Comparison of ENCODE assay signal across 18 cellular contexts in genomic region chr6:37668251-37668650, GRCh38. TPM values are rescaled to one million over a fixed set of nuclear protein-coding genes. Genes with fewer than 3 reads are reported as not detected.
DNase-seq lines count a peak whose midpoint lies in the region; ATAC-seq, FAIRE-seq and TF ChIP-seq lines count a peak whose summit lies in the region.
"Had no signal": no experiment of that assay in that cellular context is flagged by ENCODE, and none has a peak within 500 bp of the region (broad histone marks: within the 10 kb centered on the region; RNA-seq: fewer than 3 reads in every experiment).

No MANE protein-coding gene starts in this region.

- H3K9me3 Mint-ChIP-seq in CD8-positive, alpha-beta memory T cell = no peaks in the 10 kb centered on the region
- H3K9me3 Mint-ChIP-seq: CD14-positive monocyte had no signal

- BruUV-seq in HepG2 (replicated peaks; lab: Mats Ljungman, UMichigan) = no TSS peak

- TF ChIP-seq EP300 in HepG2 (IDR thresholded peaks at IDR 0.05; ENCODE audit: low read depth in 2 of 2, low read length in 2 of 2) (no peak), HepG2 (CRISPR knock-in tag; IDR thresholded peaks at IDR 0.05; ENCODE audit: borderline replicate concordance) (no peak)

- H3K27ac Mint-ChIP-seq in CD8-positive, alpha-beta memory T cell = peak overlapping the region in 1 of 8 donors; percentile 47
- H3K27ac Mint-ChIP-seq: CD14-positive monocyte had no signal

- CTCF ChIA-PET in HepG2 (lab: Yijun Ruan, JAX; ENCODE audit: low intra/inter-chr PET ratio, low total read pairs) (no interaction called here), RWPE1 (lab: Yijun Ruan, JAX) (interaction anchor here (0.6 kb wide), 1 partner anchor 29 kb away, joined by 3 read pairs; no protein-coding TSS in a partner anchor)
- CTCF ChIA-PET in CD8-positive, alpha-beta memory T cell (lab: Charles Lee) = no interaction called here

- FAIRE-seq in HepG2 (lab: Jason Lieb, UNC) = no peak

- no peaks in the 10 kb centered on the region for H3K79me2 ChIP-seq in HepG2 (ENCODE audit: insufficient read depth, low read length)

- DNase-seq in HepG2 (ENCODE audit: low spot score) (peak; percentile 10), right lobe of liver (no peak), RWPE1 (ENCODE audit: low spot score) (peak; percentile 29), fibroblast of villous mesenchyme (ENCODE audit: low read depth) (peak; percentile 8), putamen (ENCODE audit: low spot score) (no peak), AG08395 (ENCODE audit: low spot score) (no peak)
- DNase-seq in CD8-positive, alpha-beta memory T cell = no peak
- DNase-seq: AML-193, DMS53, H9, NCI-H1417 treated with DMSO at 0.1 percent for 48 hours, NCI-H2029 treated with DMSO at 0.1 percent for 48 hours, NCI-H748 treated with DMSO at 0.1 percent for 48 hours, Right ventricle myocardium superior had no signal

- H3K4me1 ChIP-seq in HepG2 (ENCODE audit: insufficient read depth, low read length) = no peaks in the 10 kb centered on the region
- H3K4me1 ChIP-seq in right lobe of liver = no peaks in the 10 kb centered on the region
- no peaks in the 10 kb centered on the region for H3K4me1 ChIP-seq in CD8-positive, alpha-beta memory T cell (ENCODE audit: insufficient read depth, low read length)

- H3K27me3 ChIP-seq in HepG2 (ENCODE audit: control insufficient read depth in 1 of 2, insufficient read depth in 2 of 2, low read length in 2 of 2) (peaks cover 0 to 13% of the 10 kb centered on the region in 2 experiments; a peak in 3 of 5 replicates), right lobe of liver (no peaks in the 10 kb centered on the region)
- H3K27me3 ChIP-seq in CD8-positive, alpha-beta memory T cell (ENCODE audit: insufficient read depth, low read length, poor library complexity, severe bottlenecking) = no peaks in the 10 kb centered on the region

- intact Hi-C loops in HepG2 (cut with micrococcal nuclease; ENCODE audit: unreplicated experiment) (no loop called here), right lobe of liver (cut with DNase I) (no loop called here)

- H3K4me1 Mint-ChIP-seq in CD8-positive, alpha-beta memory T cell = peaks cover 0 to 3% (median 0%) of the 10 kb centered on the region in 3 donors
- H3K4me1 Mint-ChIP-seq: CD14-positive monocyte had no signal

- TF ChIP-seq RAD21 in HepG2 (CRISPR knock-in tag; IDR thresholded peaks at IDR 0.05) = no peak

- POLR2A ChIA-PET in HepG2 (lab: Yijun Ruan, JAX) = no interaction called here
- POLR2A ChIA-PET in RWPE1 (lab: Yijun Ruan, JAX; ENCODE audit: low non-redundant PET) = no interaction called here
- POLR2A ChIA-PET in CD8-positive, alpha-beta memory T cell (lab: Charles Lee) = no interaction called here

- H3K4me2 ChIP-seq in HepG2 (ENCODE audit: low read depth, low read length) = no peak overlapping the region

- in situ Hi-C loops in HepG2 (cut with HindIII; ENCODE audit: extremely low pct_ligation_motif_present, low pct_unique_long_range_greater_than_20kb) = no loop called here

- ATAC-seq in HepG2 (no peak), right lobe of liver (no peak), GM18517 (IDR thresholded peaks at IDR 0.05; ENCODE audit: unreplicated experiment) (no peak)

- H3K4me3 ChIP-seq in HepG2 (replicated peaks in 1 of 3; ENCODE audit: insufficient read depth in 1 of 3, low read depth in 2 of 3, low read length in 3 of 3) (no peak overlapping the region), right lobe of liver (no peak overlapping the region), fibroblast of villous mesenchyme (ENCODE audit: low read depth, low read length) (no peak overlapping the region)
- H3K4me3 ChIP-seq in CD8-positive, alpha-beta memory T cell (ENCODE audit: low read length) = no peak overlapping the region
- H3K4me3 ChIP-seq: K562, SK-N-MC had no signal

- peaks cover 0 to 5% (median 3%) of the 10 kb centered on the region in 3 donors for H3K36me3 Mint-ChIP-seq in CD8-positive, alpha-beta memory T cell
- H3K36me3 Mint-ChIP-seq: CD14-positive monocyte had no signal

- no peak overlapping the region for H3K27ac ChIP-seq in HepG2 (ENCODE audit: extremely low read length, insufficient read depth, low read length)
- H3K27ac ChIP-seq in right lobe of liver = no peak overlapping the region
- no peak overlapping the region for H3K27ac ChIP-seq in RWPE1
- H3K27ac ChIP-seq in CD8-positive, alpha-beta memory T cell (ENCODE audit: low read depth, low read length) = no peak overlapping the region
- H3K27ac ChIP-seq: SK-N-MC had no signal

- WGBS in HepG2 (ENCODE audit: low lambda C conversion rate) = 7% methylated on average over 2 of the region's 2 CpGs
- WGBS in right lobe of liver (ENCODE audit: insufficient coverage, low coverage, low lambda C conversion rate, missing lambda C conversion rate) = 85% methylated on average over 2 of the region's 2 CpGs

- no peak overlapping the region for H3K4me3 Mint-ChIP-seq in CD8-positive, alpha-beta memory T cell
- H3K4me3 Mint-ChIP-seq: CD14-positive monocyte, H9 had no signal

- no peaks in the 10 kb centered on the region for H3K9me3 ChIP-seq in HepG2 (ENCODE audit: low read length)
- H3K9me3 ChIP-seq in right lobe of liver = no peaks in the 10 kb centered on the region
- no peaks in the 10 kb centered on the region for H3K9me3 ChIP-seq in CD8-positive, alpha-beta memory T cell (ENCODE audit: low read length)

- peaks cover 0 to 2% of the 10 kb centered on the region in 2 donors for H3K27me3 Mint-ChIP-seq in CD8-positive, alpha-beta memory T cell

- H3K9ac ChIP-seq in HepG2 (ENCODE audit: insufficient read depth, low read depth, low read length) = no peak overlapping the region

- no peak for TF ChIP-seq CTCF in HepG2 (CRISPR knock-in tag; IDR thresholded peaks at IDR 0.05)
- no peak for TF ChIP-seq CTCF in right lobe of liver (IDR thresholded peaks at IDR 0.05)
- TF ChIP-seq CTCF in RWPE1 (conservative IDR thresholded peaks at IDR 0.05; ENCODE audit: low read depth) = no peak
- no peak for TF ChIP-seq CTCF in fibroblast of villous mesenchyme (IDR thresholded peaks at IDR 0.05; ENCODE audit: insufficient read depth, low read depth, low read length)

- H4K20me1 ChIP-seq in HepG2 (ENCODE audit: insufficient read depth, low read length) = no peaks in the 10 kb centered on the region

- TF ChIP-seq POLR2A in HepG2 (IDR thresholded peaks at IDR 0.05; ENCODE audit: insufficient read depth in 1 of 2, low read depth in 2 of 2, low read length in 2 of 2) (no peak), right lobe of liver (IDR thresholded peaks at IDR 0.05) (no peak)

- H2AFZ ChIP-seq in HepG2 (ENCODE audit: low read length) = no peak overlapping the region

- H3K36me3 ChIP-seq in HepG2 (replicated peaks in 1 of 2; ENCODE audit: control insufficient read depth in 1 of 2, insufficient read depth in 2 of 2, low read length in 2 of 2) = no peaks in the 10 kb centered on the region
- H3K36me3 ChIP-seq in right lobe of liver = no peaks in the 10 kb centered on the region
- no peaks in the 10 kb centered on the region for H3K36me3 ChIP-seq in CD8-positive, alpha-beta memory T cell (ENCODE audit: insufficient read depth, low read length)

TF ChIP-seq in HepG2, 621 proteins besides CTCF, POLR2A, EP300 and RAD21 (continues in another document):
- TF ChIP-seq ZNF747 (CRISPR knock-in tag; IDR thresholded peaks at IDR 0.05; ENCODE audit: borderline replicate concordance) = no peak
- TF ChIP-seq KDM2A (CRISPR knock-in tag; IDR thresholded peaks at IDR 0.05; ENCODE audit: borderline replicate concordance, low read depth) = no peak
- TF ChIP-seq FUBP1 (CRISPR knock-in tag; IDR thresholded peaks at IDR 0.05; ENCODE audit: borderline replicate concordance) = no peak

RNA-seq across cellular contexts. Expression of gene MDGA1, which starts 29.4 kb away (rescaled TPM):
- total RNA-seq in HepG2 (2016; rRNA removed; fragmentation: Illumina TruSeq; extraction: Trizol) = not detected in 2 replicates
- total RNA-seq in HepG2 (2016; cell fraction: cytosol; rRNA removed; fragmentation: Illumina TruSeq; extraction: Trizol; ENCODE audit: low read depth) = not detected in 2 replicates
- not detected in 2 replicates for total RNA-seq in HepG2 (2016; cell fraction: insoluble cytoplasmic fraction; rRNA removed; fragmentation: Illumina TruSeq; extraction: Trizol)
- not detected in 2 replicates for total RNA-seq in HepG2 (2016; cell fraction: membrane; rRNA removed; fragmentation: Illumina TruSeq; extraction: Trizol)
- total RNA-seq in HepG2 (2016; cell fraction: nucleus; rRNA removed; fragmentation: Illumina TruSeq; extraction: Trizol) = not detected in 2 replicates
- polyA plus RNA-seq in HepG2 (2011; rRNA removed) = under 0.01 TPM in 1 of 2 replicates, not detected in the other
- 0.12 TPM in 1 of 2 replicates, not detected in the other for polyA plus RNA-seq in HepG2 (2011; cell fraction: cytosol; rRNA removed)
- 0.05 TPM in 1 of 2 replicates, not detected in the other for polyA plus RNA-seq in HepG2 (2011; cell fraction: nucleus; rRNA removed)
- not detected in 2 replicates for polyA plus RNA-seq in HepG2 (2012)
- polyA plus RNA-seq in HepG2 (2016; cell fraction: cytosol; fragmentation: Illumina TruSeq; extraction: Trizol; ENCODE audit: low read depth) = not detected in 2 replicates
- not detected in 2 replicates for polyA plus RNA-seq in HepG2 (2016; cell fraction: insoluble cytoplasmic fraction; fragmentation: Illumina TruSeq; extraction: Trizol; ENCODE audit: low read depth)
- not detected in 2 replicates for polyA plus RNA-seq in HepG2 (2016; cell fraction: membrane; fragmentation: Illumina TruSeq; extraction: Trizol; ENCODE audit: low read depth)
- polyA plus RNA-seq in HepG2 (2016; cell fraction: nucleus; fragmentation: Illumina TruSeq; extraction: Trizol; ENCODE audit: insufficient read depth, low read depth) = not detected in 2 replicates
- polyA minus RNA-seq in HepG2 (2011; rRNA and poly(A)+ RNA removed; ENCODE audit: low replicate concordance) = 0.44 TPM in 1 of 2 replicates, not detected in the other
- not detected in 2 replicates for polyA minus RNA-seq in HepG2 (2011; cell fraction: cytosol; rRNA and poly(A)+ RNA removed)
- not detected in 2 replicates for polyA minus RNA-seq in HepG2 (2011; cell fraction: nucleus; rRNA and poly(A)+ RNA removed)
- 1 to 10 TPM in 1 of 6 experiments, under 1 TPM in 5; 0.22 to 1.3 (median 0.59) TPM for total RNA-seq in right lobe of liver
- 5.2 and 5.8 TPM in 2 replicates for total RNA-seq in fibroblast of villous mesenchyme
- 1 to 10 TPM; 4.4 to 4.7 TPM for total RNA-seq in CD8-positive, alpha-beta memory T cell
- 2.5 TPM for polyA plus RNA-seq in CD8-positive, alpha-beta memory T cell
- polyA plus RNA-seq: CD14-positive monocyte had no signal

Comparison
In these comparisons a context has a peak if more than half of its experiments do, and no peak if none do; other contexts are left out.
1. DNase-seq: peak in HepG2 (single experiment), RWPE1 (single experiment) and fibroblast of villous mesenchyme (single experiment); none in right lobe of liver (0 of 3), putamen (single experiment), CD8-positive, alpha-beta memory T cell (0 of 5) and AG08395 (single experiment).